In the genomic region with DNA sequence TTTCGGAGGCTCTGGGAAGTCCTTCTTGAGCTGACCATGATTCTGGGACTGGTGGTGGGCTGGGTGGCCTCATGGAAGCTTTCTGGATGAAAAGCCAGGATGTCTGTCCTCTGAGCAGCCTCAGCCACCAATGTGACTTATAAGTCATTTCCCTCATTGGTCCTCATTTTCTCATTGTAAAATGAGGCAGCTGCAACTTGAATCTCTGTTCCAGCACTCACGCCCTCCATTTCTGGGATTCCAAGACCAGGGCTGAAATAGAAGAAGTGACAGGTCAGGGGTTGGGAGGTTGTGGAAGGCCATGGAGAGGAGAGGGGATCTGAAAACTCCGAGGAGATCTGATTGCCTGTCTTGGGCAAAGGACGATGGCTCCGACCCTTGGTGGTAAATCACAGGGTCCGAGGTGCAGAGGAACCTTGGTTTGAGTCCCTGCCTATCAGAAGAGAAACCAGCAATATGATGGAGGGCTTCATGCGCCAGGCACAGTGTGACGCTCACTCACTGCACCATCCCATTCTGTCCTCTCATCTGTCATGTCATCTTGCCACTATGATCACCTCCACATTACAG, we compare ENCODE assay signal across 1 cellular context.
TF ChIP-seq lines count a peak whose summit lies in the region.

No MANE protein-coding gene starts in this region.

TF ChIP-seq in IMR-90, 13 proteins besides CTCF, POLR2A, EP300 and RAD21 (continued from another document):
- TF ChIP-seq, protein P1, sequence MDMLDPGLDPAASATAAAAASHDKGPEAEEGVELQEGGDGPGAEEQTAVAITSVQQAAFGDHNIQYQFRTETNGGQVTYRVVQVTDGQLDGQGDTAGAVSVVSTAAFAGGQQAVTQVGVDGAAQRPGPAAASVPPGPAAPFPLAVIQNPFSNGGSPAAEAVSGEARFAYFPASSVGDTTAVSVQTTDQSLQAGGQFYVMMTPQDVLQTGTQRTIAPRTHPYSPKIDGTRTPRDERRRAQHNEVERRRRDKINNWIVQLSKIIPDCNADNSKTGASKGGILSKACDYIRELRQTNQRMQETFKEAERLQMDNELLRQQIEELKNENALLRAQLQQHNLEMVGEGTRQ (IDR thresholded peaks at IDR 0.05; ENCODE audit: low read depth, low read length), result no peak
- TF ChIP-seq FOS (IDR thresholded peaks at IDR 0.05; ENCODE audit: low read depth, low read length), result no peak
- no peak for TF ChIP-seq CEBPB (IDR thresholded peaks at IDR 0.05; ENCODE audit: low read depth, low read length)
- TF ChIP-seq CHD1 (IDR thresholded peaks at IDR 0.05; ENCODE audit: low read depth, low read length), result no peak
- TF ChIP-seq RFX5 (IDR thresholded peaks at IDR 0.05; ENCODE audit: low read depth, low read length), result no peak
- TF ChIP-seq NFE2L2 (IDR thresholded peaks at IDR 0.05; ENCODE audit: low read depth, low read length), result no peak
- TF ChIP-seq MAFK (IDR thresholded peaks at IDR 0.05; ENCODE audit: low read depth, low read length), result no peak
- TF ChIP-seq RCOR1 (IDR thresholded peaks at IDR 0.05; ENCODE audit: insufficient replicate concordance, low read length), result no peak
- no peak for TF ChIP-seq ELK1 (IDR thresholded peaks at IDR 0.05; ENCODE audit: borderline replicate concordance, low read depth, low read length)
- no peak for TF ChIP-seq SMC3 (IDR thresholded peaks at IDR 0.05; ENCODE audit: low read depth, low read length)
